ENCODE assay signal across 2 cellular contexts in the genomic region with DNA sequence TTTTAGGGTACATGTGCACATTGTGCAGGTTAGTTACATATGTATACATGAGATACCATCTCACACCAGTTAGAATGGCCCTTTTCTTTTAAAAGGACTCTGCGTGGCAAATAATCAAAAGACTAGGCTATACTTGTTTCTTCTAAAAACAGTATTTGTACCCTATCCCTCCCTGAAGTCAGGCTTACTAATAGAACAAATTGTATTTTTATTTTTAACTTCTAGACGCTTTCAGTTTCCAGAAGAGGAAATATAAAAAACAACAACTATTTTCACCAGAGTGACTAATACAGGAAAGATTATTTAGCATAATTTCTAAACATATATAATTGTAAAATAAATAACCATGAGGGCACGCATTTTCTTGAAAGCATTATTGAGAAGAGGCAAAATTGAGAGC.
TF ChIP-seq lines count a peak whose summit lies in the region.

No MANE protein-coding gene starts in this region.

TF ChIP-seq in SK-N-SH, 30 proteins besides CTCF, POLR2A, EP300 and RAD21 (continued from another document):
- TF ChIP-seq, protein P1, sequence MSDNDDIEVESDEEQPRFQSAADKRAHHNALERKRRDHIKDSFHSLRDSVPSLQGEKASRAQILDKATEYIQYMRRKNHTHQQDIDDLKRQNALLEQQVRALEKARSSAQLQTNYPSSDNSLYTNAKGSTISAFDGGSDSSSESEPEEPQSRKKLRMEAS (IDR thresholded peaks at IDR 0.05; ENCODE audit: low read depth) = no peak
- TF ChIP-seq RFX5 (IDR thresholded peaks at IDR 0.05; ENCODE audit: low read length) (no peak), ELF1 (IDR thresholded peaks at IDR 0.05) (no peak), MEF2A (IDR thresholded peaks at IDR 0.05; ENCODE audit: borderline replicate concordance, low read depth) (no peak), YY1 (IDR thresholded peaks at IDR 0.05; ENCODE audit: low read depth) (no peak), EZH2phosphoT487 (IDR thresholded peaks at IDR 0.05; ENCODE audit: borderline replicate concordance, low read depth) (no peak), FOXM1 (IDR thresholded peaks at IDR 0.05; ENCODE audit: low read depth) (no peak), GABPA (IDR thresholded peaks at IDR 0.05; ENCODE audit: low read depth) (no peak)

TF ChIP-seq in SK-N-SH treated with all-trans-retinoic acid at 6 μM for 48 hours, 23 proteins besides CTCF, POLR2A, EP300 and RAD21:
- TF ChIP-seq, protein P2, sequence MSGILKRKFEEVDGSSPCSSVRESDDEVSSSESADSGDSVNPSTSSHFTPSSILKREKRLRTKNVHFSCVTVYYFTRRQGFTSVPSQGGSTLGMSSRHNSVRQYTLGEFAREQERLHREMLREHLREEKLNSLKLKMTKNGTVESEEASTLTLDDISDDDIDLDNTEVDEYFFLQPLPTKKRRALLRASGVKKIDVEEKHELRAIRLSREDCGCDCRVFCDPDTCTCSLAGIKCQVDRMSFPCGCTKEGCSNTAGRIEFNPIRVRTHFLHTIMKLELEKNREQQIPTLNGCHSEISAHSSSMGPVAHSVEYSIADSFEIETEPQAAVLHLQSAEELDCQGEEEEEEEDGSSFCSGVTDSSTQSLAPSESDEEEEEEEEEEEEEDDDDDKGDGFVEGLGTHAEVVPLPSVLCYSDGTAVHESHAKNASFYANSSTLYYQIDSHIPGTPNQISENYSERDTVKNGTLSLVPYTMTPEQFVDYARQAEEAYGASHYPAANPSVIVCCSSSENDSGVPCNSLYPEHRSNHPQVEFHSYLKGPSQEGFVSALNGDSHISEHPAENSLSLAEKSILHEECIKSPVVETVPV (CRISPR knock-in tag; IDR thresholded peaks at IDR 0.05) = no peak
- no peak for TF ChIP-seq CSDC2 (CRISPR knock-in tag; IDR thresholded peaks at IDR 0.05)
- TF ChIP-seq ZC3H10 (CRISPR knock-in tag; IDR thresholded peaks at IDR 0.05) = no peak
- TF ChIP-seq ESRRG (CRISPR knock-in tag; IDR thresholded peaks at IDR 0.05) = no peak
- TF ChIP-seq GLIS3 (CRISPR knock-in tag; IDR thresholded peaks at IDR 0.05) = no peak
- no peak for TF ChIP-seq ZFP30 (CRISPR knock-in tag; IDR thresholded peaks at IDR 0.05)
- TF ChIP-seq SNAI2 (CRISPR knock-in tag; IDR thresholded peaks at IDR 0.05) = no peak
- no peak for TF ChIP-seq ZNF70 (CRISPR knock-in tag; IDR thresholded peaks at IDR 0.05)
- TF ChIP-seq, protein P3, sequence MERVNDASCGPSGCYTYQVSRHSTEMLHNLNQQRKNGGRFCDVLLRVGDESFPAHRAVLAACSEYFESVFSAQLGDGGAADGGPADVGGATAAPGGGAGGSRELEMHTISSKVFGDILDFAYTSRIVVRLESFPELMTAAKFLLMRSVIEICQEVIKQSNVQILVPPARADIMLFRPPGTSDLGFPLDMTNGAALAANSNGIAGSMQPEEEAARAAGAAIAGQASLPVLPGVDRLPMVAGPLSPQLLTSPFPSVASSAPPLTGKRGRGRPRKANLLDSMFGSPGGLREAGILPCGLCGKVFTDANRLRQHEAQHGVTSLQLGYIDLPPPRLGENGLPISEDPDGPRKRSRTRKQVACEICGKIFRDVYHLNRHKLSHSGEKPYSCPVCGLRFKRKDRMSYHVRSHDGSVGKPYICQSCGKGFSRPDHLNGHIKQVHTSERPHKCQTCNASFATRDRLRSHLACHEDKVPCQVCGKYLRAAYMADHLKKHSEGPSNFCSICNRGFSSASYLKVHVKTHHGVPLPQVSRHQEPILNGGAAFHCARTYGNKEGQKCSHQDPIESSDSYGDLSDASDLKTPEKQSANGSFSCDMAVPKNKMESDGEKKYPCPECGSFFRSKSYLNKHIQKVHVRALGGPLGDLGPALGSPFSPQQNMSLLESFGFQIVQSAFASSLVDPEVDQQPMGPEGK (CRISPR knock-in tag; IDR thresholded peaks at IDR 0.05; ENCODE audit: borderline replicate concordance) = no peak
- TF ChIP-seq TCF4 (CRISPR knock-in tag; IDR thresholded peaks at IDR 0.05; ENCODE audit: borderline replicate concordance) = no peak
- TF ChIP-seq ARNTL (CRISPR knock-in tag; IDR thresholded peaks at IDR 0.05; ENCODE audit: borderline replicate concordance, low read depth) = no peak
- no peak for TF ChIP-seq ZNF8 (CRISPR knock-in tag; IDR thresholded peaks at IDR 0.05)
- no peak for TF ChIP-seq ISL1 (CRISPR knock-in tag; IDR thresholded peaks at IDR 0.05)
- TF ChIP-seq, protein P4, sequence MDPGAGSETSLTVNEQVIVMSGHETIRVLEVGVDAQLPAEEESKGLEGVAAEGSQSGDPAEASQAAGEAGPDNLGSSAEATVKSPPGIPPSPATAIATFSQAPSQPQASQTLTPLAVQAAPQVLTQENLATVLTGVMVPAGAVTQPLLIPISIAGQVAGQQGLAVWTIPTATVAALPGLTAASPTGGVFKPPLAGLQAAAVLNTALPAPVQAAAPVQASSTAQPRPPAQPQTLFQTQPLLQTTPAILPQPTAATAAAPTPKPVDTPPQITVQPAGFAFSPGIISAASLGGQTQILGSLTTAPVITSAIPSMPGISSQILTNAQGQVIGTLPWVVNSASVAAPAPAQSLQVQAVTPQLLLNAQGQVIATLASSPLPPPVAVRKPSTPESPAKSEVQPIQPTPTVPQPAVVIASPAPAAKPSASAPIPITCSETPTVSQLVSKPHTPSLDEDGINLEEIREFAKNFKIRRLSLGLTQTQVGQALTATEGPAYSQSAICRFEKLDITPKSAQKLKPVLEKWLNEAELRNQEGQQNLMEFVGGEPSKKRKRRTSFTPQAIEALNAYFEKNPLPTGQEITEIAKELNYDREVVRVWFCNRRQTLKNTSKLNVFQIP (CRISPR knock-in tag; IDR thresholded peaks at IDR 0.05; ENCODE audit: borderline replicate concordance, low read depth) = no peak
- no peak for TF ChIP-seq ZNF565 (CRISPR knock-in tag; conservative IDR thresholded peaks at IDR 0.05; ENCODE audit: low read depth)
- TF ChIP-seq, protein P5, sequence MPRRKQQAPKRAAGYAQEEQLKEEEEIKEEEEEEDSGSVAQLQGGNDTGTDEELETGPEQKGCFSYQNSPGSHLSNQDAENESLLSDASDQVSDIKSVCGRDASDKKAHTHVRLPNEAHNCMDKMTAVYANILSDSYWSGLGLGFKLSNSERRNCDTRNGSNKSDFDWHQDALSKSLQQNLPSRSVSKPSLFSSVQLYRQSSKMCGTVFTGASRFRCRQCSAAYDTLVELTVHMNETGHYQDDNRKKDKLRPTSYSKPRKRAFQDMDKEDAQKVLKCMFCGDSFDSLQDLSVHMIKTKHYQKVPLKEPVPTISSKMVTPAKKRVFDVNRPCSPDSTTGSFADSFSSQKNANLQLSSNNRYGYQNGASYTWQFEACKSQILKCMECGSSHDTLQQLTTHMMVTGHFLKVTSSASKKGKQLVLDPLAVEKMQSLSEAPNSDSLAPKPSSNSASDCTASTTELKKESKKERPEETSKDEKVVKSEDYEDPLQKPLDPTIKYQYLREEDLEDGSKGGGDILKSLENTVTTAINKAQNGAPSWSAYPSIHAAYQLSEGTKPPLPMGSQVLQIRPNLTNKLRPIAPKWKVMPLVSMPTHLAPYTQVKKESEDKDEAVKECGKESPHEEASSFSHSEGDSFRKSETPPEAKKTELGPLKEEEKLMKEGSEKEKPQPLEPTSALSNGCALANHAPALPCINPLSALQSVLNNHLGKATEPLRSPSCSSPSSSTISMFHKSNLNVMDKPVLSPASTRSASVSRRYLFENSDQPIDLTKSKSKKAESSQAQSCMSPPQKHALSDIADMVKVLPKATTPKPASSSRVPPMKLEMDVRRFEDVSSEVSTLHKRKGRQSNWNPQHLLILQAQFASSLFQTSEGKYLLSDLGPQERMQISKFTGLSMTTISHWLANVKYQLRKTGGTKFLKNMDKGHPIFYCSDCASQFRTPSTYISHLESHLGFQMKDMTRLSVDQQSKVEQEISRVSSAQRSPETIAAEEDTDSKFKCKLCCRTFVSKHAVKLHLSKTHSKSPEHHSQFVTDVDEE (CRISPR knock-in tag; IDR thresholded peaks at IDR 0.05) = no peak
- TF ChIP-seq PPARA (CRISPR knock-in tag; IDR thresholded peaks at IDR 0.05; ENCODE audit: borderline replicate concordance) = no peak
- no peak for TF ChIP-seq RARB (CRISPR knock-in tag; IDR thresholded peaks at IDR 0.05)
- TF ChIP-seq TOX (CRISPR knock-in tag; IDR thresholded peaks at IDR 0.05; ENCODE audit: borderline replicate concordance) = no peak
